ENCODE assay signal across 9 cellular contexts in genomic region chr7:30596043-30596641, GRCh38. TPM values are rescaled to one million over a fixed set of nuclear protein-coding genes. Genes with fewer than 3 reads are reported as not detected.
DNase-seq lines count a peak whose midpoint lies in the region; ATAC-seq, FAIRE-seq and TF ChIP-seq lines count a peak whose summit lies in the region.
"Had no signal": no experiment of that assay in that cellular context is flagged by ENCODE, and none has a peak within 500 bp of the region (broad histone marks: within the 10 kb centered on the region; RNA-seq: fewer than 3 reads in every experiment).

No MANE protein-coding gene starts in this region.

- no CpG with 5 or more reads among the region's 14 CpGs for WGBS in mesendoderm (ENCODE audit: extremely low coverage, insufficient coverage, low lambda C conversion rate)
- 8 to 14% methylated on average over 14 of the region's 14 CpGs for WGBS in aorta, 2 donors

- no peak overlapping the region for H2BK120ac ChIP-seq in mesendoderm (ENCODE audit: low read depth, low read length)

- peak overlapping the region in 3 of 4 donors; percentile 97 to 99 (median 98) for H3K27ac ChIP-seq in Peyer's patch
- H3K27ac ChIP-seq in mesendoderm (ENCODE audit: low read depth, low read length): no peak overlapping the region
- H3K27ac ChIP-seq in aorta (ENCODE audit: low read depth in 1 of 2, low read length in 2 of 2): no peak overlapping the region

- no peak for ATAC-seq in aorta (ENCODE audit: low FRiP score)
- ATAC-seq in HG02840 (IDR thresholded peaks at IDR 0.05; ENCODE audit: low FRiP score, unreplicated experiment): no peak
- ATAC-seq in GM18511 (IDR thresholded peaks at IDR 0.05; ENCODE audit: unreplicated experiment): no peak

- peaks cover 48% of the 10 kb centered on the region for H3K79me2 ChIP-seq in mesendoderm (ENCODE audit: control insufficient read depth, insufficient read depth, low read length)

- H3K36me3 ChIP-seq in Peyer's patch (peaks cover 0 to 20% (median 0%) of the 10 kb centered on the region in 3 donors), mesendoderm (ENCODE audit: control insufficient read depth, insufficient read depth, low read length) (peaks cover 6% of the 10 kb centered on the region), aorta (ENCODE audit: control insufficient read depth in 1 of 2, insufficient read depth in 2 of 2, low read length in 1 of 2) (peaks cover 0 to 4% of the 10 kb centered on the region in 2 donors)

- peak overlapping the region; percentile 89 to 98 (median 92) for H3K4me3 ChIP-seq in Peyer's patch
- H3K4me3 ChIP-seq in mesendoderm (ENCODE audit: low read length): peak overlapping the region; percentile 93
- peak overlapping the region; percentile 92 to 93 for H3K4me3 ChIP-seq in aorta (ENCODE audit: low read length in 2 of 2)

- DNase-seq in CD1c-positive myeloid dendritic cell (ENCODE audit: extremely low spot score) (peak; percentile 3), GM19239 (ENCODE audit: insufficient read length, low spot score) (no peak), Peyer's patch (no peak), cerebellar cortex (ENCODE audit: low spot score) (peak; percentile 27), mesendoderm (peak; percentile 53), aorta (no peak)

- TF ChIP-seq POLR2A in Peyer's patch (IDR thresholded peaks at IDR 0.05): no peak

- H3K4ac ChIP-seq in mesendoderm (ENCODE audit: low read depth, low read length): no peak overlapping the region

- H2BK15ac ChIP-seq in mesendoderm (replicated peaks; ENCODE audit: low read depth): no peak overlapping the region

- intact Hi-C loops in aorta (cut with DNase I): no loop called here

- peak overlapping the region; percentile 51 for H3K4me2 ChIP-seq in mesendoderm (ENCODE audit: low read length)

- H4K5ac ChIP-seq in mesendoderm (ENCODE audit: low read length): no peak overlapping the region

- H3K9me3 ChIP-seq in Peyer's patch (no peaks in the 10 kb centered on the region), aorta (ENCODE audit: control insufficient read depth, low read length) (no peaks in the 10 kb centered on the region)

- H2BK5ac ChIP-seq in mesendoderm (ENCODE audit: low read length): no peak overlapping the region

- peaks cover 4% of the 10 kb centered on the region for H3K79me1 ChIP-seq in mesendoderm (ENCODE audit: low read length)

- no peak for TF ChIP-seq CTCF in Peyer's patch (IDR thresholded peaks at IDR 0.05)

- FAIRE-seq in GM19239 (lab: Jason Lieb, UNC): peak; percentile 75
- FAIRE-seq: TTC549 had no signal

- peak overlapping the region; percentile 96 for H3K9ac ChIP-seq in mesendoderm (ENCODE audit: low read length)

- peaks cover 0 to 27% (median 4%) of the 10 kb centered on the region in 4 donors for H3K4me1 ChIP-seq in Peyer's patch
- no peaks in the 10 kb centered on the region for H3K4me1 ChIP-seq in mesendoderm (ENCODE audit: control insufficient read depth, low read depth, low read length)
- peaks cover 2 to 3% of the 10 kb centered on the region in 2 donors for H3K4me1 ChIP-seq in aorta (ENCODE audit: control insufficient read depth in 1 of 2, insufficient read depth in 2 of 2, low read length in 2 of 2)

- H4K8ac ChIP-seq in mesendoderm (ENCODE audit: low read depth, low read length): no peak overlapping the region

- peak overlapping the region; percentile 98 for H3K56ac ChIP-seq in mesendoderm (ENCODE audit: low read length)

- H3K23ac ChIP-seq in mesendoderm (ENCODE audit: low read length): no peak overlapping the region

- H3K18ac ChIP-seq in mesendoderm (ENCODE audit: low read length): peak overlapping the region; percentile 32

- no peaks in the 10 kb centered on the region for H3K27me3 ChIP-seq in Peyer's patch
- H3K27me3 ChIP-seq in mesendoderm (ENCODE audit: insufficient read depth, low read length, poor library complexity): no peaks in the 10 kb centered on the region
- H3K27me3 ChIP-seq in aorta (ENCODE audit: control insufficient read depth in 1 of 2, insufficient read depth in 2 of 2, low read length in 1 of 2): no peaks in the 10 kb centered on the region

- no peak overlapping the region for H2AK5ac ChIP-seq in mesendoderm (ENCODE audit: low read length)

RNA-seq across cellular contexts. Expression of gene GARS1, which starts 1.5 kb away (rescaled TPM):
- total RNA-seq in Peyer's patch (10 to 100 TPM; 50.4 to 77.8 (median 70.1) TPM), aorta (10 to 100 TPM; 56.5 to 73.8 TPM)
- polyA plus RNA-seq in mesendoderm (2013, experiment 1 of 2): 333 TPM
- polyA plus RNA-seq in mesendoderm (2013, experiment 2 of 2): 336 TPM
- polyA plus RNA-seq in aorta: 10 to 100 TPM; 33.2 to 37.7 TPM

Comparison
In these comparisons a context has a peak if more than half of its experiments do, and no peak if none do; other contexts are left out.
1. DNase-seq: peak in CD1c-positive myeloid dendritic cell (single experiment), cerebellar cortex (single experiment) and mesendoderm (single experiment); none in GM19239 (single experiment), Peyer's patch (0 of 3) and aorta (0 of 2).
2. H3K27ac ChIP-seq: peak in Peyer's patch (3 of 4); none in mesendoderm (single experiment) and aorta (0 of 2).
3. Peak in every context shown above with its lines, with median percentiles within 50 percentile points of each other: H3K4me3 ChIP-seq.